Comparison of ENCODE assay signal across 1 cellular context in genomic region chr6:41966214-41966920, GRCh38.
TF ChIP-seq lines count a peak whose summit lies in the region.

No MANE protein-coding gene starts in this region.

TF ChIP-seq in K562, 482 proteins besides CTCF, POLR2A, EP300 and RAD21:
- 0 out of 4 replicates have a peak, but pooled peaks of 1 of the 2 experiments have one; percentile 13 for TF ChIP-seq TBL1XR1 (IDR thresholded peaks at IDR 0.05; ENCODE audit: low read length in 2 of 2)
- TF ChIP-seq RUNX1 (IDR thresholded peaks at IDR 0.05; ENCODE audit: low read depth): no peak
- 0 out of 2 replicates have a peak, but pooled peaks have one; percentile 57 for TF ChIP-seq ADNP (tag; IDR thresholded peaks at IDR 0.05)
- 0 out of 2 replicates have a peak, but pooled peaks have one; percentile 2 for TF ChIP-seq BRD4 (IDR thresholded peaks at IDR 0.05)
- no peak for TF ChIP-seq TCF3 (CRISPR knock-in tag; IDR thresholded peaks at IDR 0.05)
- TF ChIP-seq ZNF436 (CRISPR knock-in tag; IDR thresholded peaks at IDR 0.05): no peak
- TF ChIP-seq, protein P1, sequence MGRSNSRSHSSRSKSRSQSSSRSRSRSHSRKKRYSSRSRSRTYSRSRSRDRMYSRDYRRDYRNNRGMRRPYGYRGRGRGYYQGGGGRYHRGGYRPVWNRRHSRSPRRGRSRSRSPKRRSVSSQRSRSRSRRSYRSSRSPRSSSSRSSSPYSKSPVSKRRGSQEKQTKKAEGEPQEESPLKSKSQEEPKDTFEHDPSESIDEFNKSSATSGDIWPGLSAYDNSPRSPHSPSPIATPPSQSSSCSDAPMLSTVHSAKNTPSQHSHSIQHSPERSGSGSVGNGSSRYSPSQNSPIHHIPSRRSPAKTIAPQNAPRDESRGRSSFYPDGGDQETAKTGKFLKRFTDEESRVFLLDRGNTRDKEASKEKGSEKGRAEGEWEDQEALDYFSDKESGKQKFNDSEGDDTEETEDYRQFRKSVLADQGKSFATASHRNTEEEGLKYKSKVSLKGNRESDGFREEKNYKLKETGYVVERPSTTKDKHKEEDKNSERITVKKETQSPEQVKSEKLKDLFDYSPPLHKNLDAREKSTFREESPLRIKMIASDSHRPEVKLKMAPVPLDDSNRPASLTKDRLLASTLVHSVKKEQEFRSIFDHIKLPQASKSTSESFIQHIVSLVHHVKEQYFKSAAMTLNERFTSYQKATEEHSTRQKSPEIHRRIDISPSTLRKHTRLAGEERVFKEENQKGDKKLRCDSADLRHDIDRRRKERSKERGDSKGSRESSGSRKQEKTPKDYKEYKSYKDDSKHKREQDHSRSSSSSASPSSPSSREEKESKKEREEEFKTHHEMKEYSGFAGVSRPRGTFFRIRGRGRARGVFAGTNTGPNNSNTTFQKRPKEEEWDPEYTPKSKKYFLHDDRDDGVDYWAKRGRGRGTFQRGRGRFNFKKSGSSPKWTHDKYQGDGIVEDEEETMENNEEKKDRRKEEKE (IDR thresholded peaks at IDR 0.05; ENCODE audit: borderline replicate concordance in 1 of 2, control insufficient read depth in 1 of 2, low read depth in 2 of 2, low read length in 1 of 2): no peak
- no peak for TF ChIP-seq ZNF274 (IDR thresholded peaks at IDR 0.05; ENCODE audit: borderline replicate concordance, low read depth, low read length)
- TF ChIP-seq FOXJ2 (tag; IDR thresholded peaks at IDR 0.05): no peak
- TF ChIP-seq POLR2G (IDR thresholded peaks at IDR 0.05; ENCODE audit: low read depth, low read length): no peak
- no peak for TF ChIP-seq SRSF7 (optimal IDR thresholded peaks at IDR 0.05; ENCODE audit: low read depth, low read length)
- no peak for TF ChIP-seq PTBP1 (IDR thresholded peaks at IDR 0.05; ENCODE audit: low read depth, low read length)
- TF ChIP-seq, protein P2, sequence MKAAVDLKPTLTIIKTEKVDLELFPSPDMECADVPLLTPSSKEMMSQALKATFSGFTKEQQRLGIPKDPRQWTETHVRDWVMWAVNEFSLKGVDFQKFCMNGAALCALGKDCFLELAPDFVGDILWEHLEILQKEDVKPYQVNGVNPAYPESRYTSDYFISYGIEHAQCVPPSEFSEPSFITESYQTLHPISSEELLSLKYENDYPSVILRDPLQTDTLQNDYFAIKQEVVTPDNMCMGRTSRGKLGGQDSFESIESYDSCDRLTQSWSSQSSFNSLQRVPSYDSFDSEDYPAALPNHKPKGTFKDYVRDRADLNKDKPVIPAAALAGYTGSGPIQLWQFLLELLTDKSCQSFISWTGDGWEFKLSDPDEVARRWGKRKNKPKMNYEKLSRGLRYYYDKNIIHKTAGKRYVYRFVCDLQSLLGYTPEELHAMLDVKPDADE (conservative IDR thresholded peaks at IDR 0.05; ENCODE audit: control insufficient read depth, low read depth, low read length): no peak
- no peak for TF ChIP-seq TAF7 (tag; IDR thresholded peaks at IDR 0.05)
- TF ChIP-seq VEZF1 (CRISPR knock-in tag; IDR thresholded peaks at IDR 0.05): peak; percentile 13; the same call in 1 of the 2 replicates
- TF ChIP-seq KAT8 (IDR thresholded peaks at IDR 0.05; ENCODE audit: low read depth): no peak
- TF ChIP-seq FOXK1 (CRISPR knock-in tag; IDR thresholded peaks at IDR 0.05; ENCODE audit: borderline replicate concordance): no peak
- TF ChIP-seq RERE (CRISPR knock-in tag; IDR thresholded peaks at IDR 0.05; ENCODE audit: borderline replicate concordance): no peak
- no peak for TF ChIP-seq SMAD4 (CRISPR knock-in tag; conservative IDR thresholded peaks at IDR 0.05)
- no peak for TF ChIP-seq HMG20B (CRISPR knock-in tag; IDR thresholded peaks at IDR 0.05)
- TF ChIP-seq HCFC1 (IDR thresholded peaks at IDR 0.05; ENCODE audit: low read depth, low read length): 0 out of 2 replicates have a peak, but pooled peaks have one; percentile 9
- TF ChIP-seq ZNF76 (CRISPR knock-in tag; IDR thresholded peaks at IDR 0.05; ENCODE audit: borderline replicate concordance): no peak
- no peak for TF ChIP-seq ZSCAN32 (CRISPR knock-in tag; IDR thresholded peaks at IDR 0.05)
- TF ChIP-seq CBX3 (IDR thresholded peaks at IDR 0.05; ENCODE audit: borderline replicate concordance in 1 of 2, low read length in 2 of 2): peak in 1 of 2 experiments; percentile 37; a peak in 1 of 3 replicates
- no peak for TF ChIP-seq BHLHE40 (IDR thresholded peaks at IDR 0.05; ENCODE audit: low read length)
- no peak for TF ChIP-seq RAD51 (IDR thresholded peaks at IDR 0.05; ENCODE audit: borderline replicate concordance, low read depth)
- no peak for TF ChIP-seq ARID3A (IDR thresholded peaks at IDR 0.05; ENCODE audit: borderline replicate concordance, low read depth, low read length)
- no peak for TF ChIP-seq ZNF766 (CRISPR knock-in tag; conservative IDR thresholded peaks at IDR 0.05)
- no peak for TF ChIP-seq CTCFL (IDR thresholded peaks at IDR 0.05; ENCODE audit: borderline replicate concordance, insufficient read depth, low read depth, low read length, poor library complexity, severe bottlenecking)
- no peak for TF ChIP-seq SETDB1 (IDR thresholded peaks at IDR 0.05; ENCODE audit: low read length)
- peak; percentile 5 for TF ChIP-seq ZFP36 (IDR thresholded peaks at IDR 0.05; ENCODE audit: low read depth, low read length, partially characterized antibody)
- no peak for TF ChIP-seq NCOA2 (IDR thresholded peaks at IDR 0.05; ENCODE audit: partially characterized antibody in 2 of 2)
- TF ChIP-seq CHCHD3 (CRISPR knock-in tag; IDR thresholded peaks at IDR 0.05): no peak
- TF ChIP-seq ZNF551 (CRISPR knock-in tag; IDR thresholded peaks at IDR 0.05): no peak
- 0 out of 2 replicates have a peak, but pooled peaks have one; percentile 6 for TF ChIP-seq NR2C1 (IDR thresholded peaks at IDR 0.05)
- no peak for TF ChIP-seq NR2C1 (tag; IDR thresholded peaks at IDR 0.05)
- TF ChIP-seq ZKSCAN8 (CRISPR knock-in tag; IDR thresholded peaks at IDR 0.05): no peak
- TF ChIP-seq DACH1 (IDR thresholded peaks at IDR 0.05; ENCODE audit: partially characterized antibody): peak; percentile 54
